8 cellular contexts compared by ENCODE assay signal in genomic region chr9:137087409-137087925, GRCh38. TPM values are rescaled to one million over a fixed set of nuclear protein-coding genes. Genes with fewer than 3 reads are reported as not detected.
DNase-seq lines count a peak whose midpoint lies in the region; ATAC-seq, FAIRE-seq and TF ChIP-seq lines count a peak whose summit lies in the region.

No MANE protein-coding gene starts in this region.

- no peak overlapping the region for H2BK5ac ChIP-seq in H9 (ENCODE audit: insufficient read length, low read length)

- CTCF ChIA-PET in activated CD8-positive, alpha-beta T cell treated with anti-CD3 and anti-CD28 coated beads, Interleukin-2, amount 10 ng/mL, durations not matched to agents 7 days and 5 days (lab: Charles Lee) = interaction anchor here (0.6 to 5.0 kb wide), 9 partner anchors 8 to 153 kb away, joined by 3 to 67 read pairs (median 4); partner anchors contain the start of genes SAPCD2 and UAP1L1

- no peak overlapping the region for H2AK5ac ChIP-seq in H9 (ENCODE audit: insufficient read length, low read length)

- POLR2A ChIA-PET in activated CD8-positive, alpha-beta T cell treated with anti-CD3 and anti-CD28 coated beads, Interleukin-2, amount 10 ng/mL, durations not matched to agents 7 days and 5 days (lab: Charles Lee) = interaction anchor here (0.9 to 3.3 kb wide), 14 partner anchors 9 to 281 kb away, joined by 3 to 49 read pairs (median 7); partner anchors contain the start of genes CYSRT1, RNF208, RNF224 and SAPCD2

- H3K9ac ChIP-seq in H9 (ENCODE audit: extremely low read depth, insufficient read length, low read length) (peak overlapping the region; percentile 29), iPS-18a (ENCODE audit: low read length) (peak overlapping the region; percentile 6), stomach smooth muscle (ENCODE audit: low read length in 2 of 2) (peak overlapping the region; percentile 68 to 75)

- no peak for DNase-seq in AG10803 (ENCODE audit: low read depth)
- no peak for DNase-seq in H9
- peak; percentile 56 for DNase-seq in activated CD8-positive, alpha-beta T cell treated with anti-CD3 and anti-CD28 coated beads, Interleukin-2, amount 10 ng/mL, durations not matched to agents 7 days and 5 days
- no peak for DNase-seq in GM12891 (ENCODE audit: insufficient read length, low spot score)
- no peak for DNase-seq in NCI-H69 (lab: John Stamatoyannopoulos, UW)
- DNase-seq in sciatic nerve (ENCODE audit: low spot score) = no peak

- H3K9me3 ChIP-seq in H9 (ENCODE audit: control insufficient read depth, low read depth, low read length) (no peaks in the 10 kb centered on the region), iPS-18a (ENCODE audit: control insufficient read depth, low read depth, low read length) (no peaks in the 10 kb centered on the region), stomach smooth muscle (ENCODE audit: control insufficient read depth in 2 of 2, low read length in 2 of 2) (no peaks in the 10 kb centered on the region)

- H3K4me3 Mint-ChIP-seq in H9 = peak overlapping the region; percentile 82 to 89
- peak overlapping the region; percentile 90 for H3K4me3 Mint-ChIP-seq in activated CD8-positive, alpha-beta T cell treated with anti-CD3 and anti-CD28 coated beads, Interleukin-2, amount 10 ng/mL, durations not matched to agents 7 days and 5 days

- peak overlapping the region in 2 of 3 experiments; percentile 14 to 77; a peak in 3 of 7 replicates for H3K27ac Mint-ChIP-seq in H9
- H3K27ac Mint-ChIP-seq in activated CD8-positive, alpha-beta T cell treated with anti-CD3 and anti-CD28 coated beads, Interleukin-2, amount 10 ng/mL, durations not matched to agents 7 days and 5 days = peak overlapping the region; percentile 94

- H3K4me1 ChIP-seq in H9 (ENCODE audit: insufficient read depth, low read length) (no peaks in the 10 kb centered on the region), iPS-18a (ENCODE audit: control insufficient read depth, low read depth, low read length) (peaks cover 7% of the 10 kb centered on the region), stomach smooth muscle (ENCODE audit: control insufficient read depth, insufficient read depth, low read length) (peaks cover 19% of the 10 kb centered on the region)

- no peak for ATAC-seq in activated CD8-positive, alpha-beta T cell treated with anti-CD3 and anti-CD28 coated beads, Interleukin-2, amount 10 ng/mL, durations not matched to agents 7 days and 5 days
- ATAC-seq in sciatic nerve = no peak

- H3K23me2 ChIP-seq in H9 (ENCODE audit: insufficient read length, low read depth, low read length, poor library complexity, severe bottlenecking) = peaks cover 12% of the 10 kb centered on the region

- no peak overlapping the region; the same call in 1 of the 2 replicates for H3K14ac ChIP-seq in H9 (ENCODE audit: insufficient read depth, low read length)

- no peak overlapping the region for H4K8ac ChIP-seq in H9 (replicated peaks; ENCODE audit: insufficient read length, low read depth, low read length)

- H2BK20ac ChIP-seq in H9 (ENCODE audit: low read depth, low read length, poor library complexity, severe bottlenecking) = no peak overlapping the region

- peaks cover 2 to 12% (median 4%) of the 10 kb centered on the region in 3 experiments; a peak in 5 of 7 replicates for H3K36me3 Mint-ChIP-seq in H9 (ENCODE audit: insufficient read depth in 1 of 3, low read depth in 3 of 3)
- peaks cover 35% of the 10 kb centered on the region for H3K36me3 Mint-ChIP-seq in activated CD8-positive, alpha-beta T cell treated with anti-CD3 and anti-CD28 coated beads, Interleukin-2, amount 10 ng/mL, durations not matched to agents 7 days and 5 days (ENCODE audit: low read depth)

- intact Hi-C loops in sciatic nerve (cut with DNase I) = no loop called here

- no peak overlapping the region for H4K5ac ChIP-seq in H9 (ENCODE audit: insufficient read length, low read depth, low read length)

- no peak overlapping the region for H3K56ac ChIP-seq in H9 (ENCODE audit: insufficient read length, low read depth, low read length)

- peaks cover 2% of the 10 kb centered on the region for H3K36me3 ChIP-seq in iPS-18a (ENCODE audit: control insufficient read depth, low read depth, low read length)
- H3K36me3 ChIP-seq in stomach smooth muscle (ENCODE audit: control insufficient read depth in 2 of 2, insufficient read depth in 2 of 2, low read length in 2 of 2) = peaks cover 4 to 9% of the 10 kb centered on the region in 2 donors

- no peak overlapping the region for H3K23ac ChIP-seq in H9 (ENCODE audit: insufficient read length, low read depth, low read length)

- H3K4me1 Mint-ChIP-seq in H9 = peaks cover 17 to 21% of the 10 kb centered on the region in 2 experiments
- peaks cover 39% of the 10 kb centered on the region for H3K4me1 Mint-ChIP-seq in activated CD8-positive, alpha-beta T cell treated with anti-CD3 and anti-CD28 coated beads, Interleukin-2, amount 10 ng/mL, durations not matched to agents 7 days and 5 days (ENCODE audit: low read depth)

- no peaks in the 10 kb centered on the region for H3K9me3 Mint-ChIP-seq in H9
- no peaks in the 10 kb centered on the region for H3K9me3 Mint-ChIP-seq in activated CD8-positive, alpha-beta T cell treated with anti-CD3 and anti-CD28 coated beads, Interleukin-2, amount 10 ng/mL, durations not matched to agents 7 days and 5 days (ENCODE audit: insufficient read depth)

- H3K27ac ChIP-seq in H9 (ENCODE audit: insufficient read length, low read depth, low read length) (no peak overlapping the region), iPS-18a (ENCODE audit: low read length) (no peak overlapping the region), stomach smooth muscle (ENCODE audit: low read length) (peak overlapping the region; percentile 82)

- no peak overlapping the region for H4K91ac ChIP-seq in H9 (ENCODE audit: insufficient read length, low read depth, low read length)

- no peak overlapping the region for H3K4ac ChIP-seq in H9 (ENCODE audit: low read depth, low read length)

- H3K4me3 ChIP-seq in AG10803 (ENCODE audit: low read length) (peak overlapping the region; percentile 78), iPS-18a (ENCODE audit: low read length) (peak overlapping the region; percentile 71), stomach smooth muscle (ENCODE audit: low read length in 2 of 2) (peak overlapping the region; percentile 82)

- H3T11ph ChIP-seq in H9 (ENCODE audit: low read length) = no peak overlapping the region

- H4K20me1 ChIP-seq in H9 (ENCODE audit: control insufficient read depth, insufficient read depth, insufficient read length) = no peaks in the 10 kb centered on the region

- no CpG with 5 or more reads among the region's 22 CpGs for WGBS in H9 (ENCODE audit: extremely low coverage, insufficient read length, low lambda C conversion rate)

- no peak overlapping the region for H2AFZ ChIP-seq in H9 (ENCODE audit: low read length)

- H3K18ac ChIP-seq in H9 (ENCODE audit: insufficient read length, low read depth, low read length) = peak overlapping the region; percentile 31

- no peak for TF ChIP-seq POLR2A in GM12891 (IDR thresholded peaks at IDR 0.05; ENCODE audit: low read depth, low read length)

- H2BK12ac ChIP-seq in H9 (ENCODE audit: insufficient read length, low read depth, low read length) = no peak overlapping the region

- no peaks in the 10 kb centered on the region for H3K79me2 ChIP-seq in H9 (ENCODE audit: insufficient read depth, low read length)

- H2BK15ac ChIP-seq in H9 (ENCODE audit: low read depth, low read length) = no peak overlapping the region; the same call in 1 of the 2 replicates

- peaks cover 6% of the 10 kb centered on the region for H3K27me3 Mint-ChIP-seq in H9 (ENCODE audit: low read depth)
- no peaks in the 10 kb centered on the region for H3K27me3 Mint-ChIP-seq in activated CD8-positive, alpha-beta T cell treated with anti-CD3 and anti-CD28 coated beads, Interleukin-2, amount 10 ng/mL, durations not matched to agents 7 days and 5 days (ENCODE audit: low read depth)

- H3K27me3 ChIP-seq in H9 (ENCODE audit: insufficient read depth, low read length) (no peaks in the 10 kb centered on the region), iPS-18a (ENCODE audit: control insufficient read depth, insufficient read depth, low read length) (peaks cover 30% of the 10 kb centered on the region), stomach smooth muscle (ENCODE audit: control insufficient read depth in 1 of 2, insufficient read depth in 2 of 2, low read length in 2 of 2) (no peaks in the 10 kb centered on the region)

- H2BK120ac ChIP-seq in H9 (ENCODE audit: low read depth, low read length, poor library complexity, severe bottlenecking) = no peak overlapping the region

- H3K4me2 ChIP-seq in H9 (ENCODE audit: insufficient read depth, insufficient read length, low read length) = peak overlapping the region; percentile 79

- H3K79me1 ChIP-seq in H9 (ENCODE audit: insufficient read depth, low read depth, low read length, poor library complexity, severe bottlenecking) = no peaks in the 10 kb centered on the region

- TF ChIP-seq CTCF in AG10803 (conservative IDR thresholded peaks at IDR 0.05; ENCODE audit: low read length) (no peak), H9 (conservative IDR thresholded peaks at IDR 0.05) (no peak)

- no peak for FAIRE-seq in GM12891 (lab: Jason Lieb, UNC)

TF ChIP-seq in GM12891, 5 proteins besides CTCF, POLR2A, EP300 and RAD21 (continues in another document):
- TF ChIP-seq PAX5 (IDR thresholded peaks at IDR 0.05; ENCODE audit: insufficient read depth, low read length, severe bottlenecking) (no peak), TAF1 (IDR thresholded peaks at IDR 0.05; ENCODE audit: low read depth, low read length) (no peak), POLR2AphosphoS5 (IDR thresholded peaks at IDR 0.05; ENCODE audit: low read depth, low read length) (no peak)

RNA-seq across cellular contexts. Expression of gene MAN1B1, which starts 0.7 kb away (rescaled TPM):
- total RNA-seq in H9 (2021) (32.7 and 34.9 TPM in 2 replicates), sciatic nerve (48.3 TPM)
- 10 to 100 TPM; 42.2 to 49.2 TPM for total RNA-seq in activated CD8-positive, alpha-beta T cell treated with anti-CD3 and anti-CD28 coated beads, Interleukin-2, amount 10 ng/mL, durations not matched to agents 7 days and 5 days
- polyA plus RNA-seq in GM12891 (2012; ENCODE audit: low read depth, missing spikeins) = 20.4 TPM

RNA-seq across cellular contexts. Expression of gene UAP1L1, which starts 10.2 kb away (rescaled TPM):
- total RNA-seq in H9 (2021) (5.6 and 6.6 TPM in 2 replicates), sciatic nerve (18.3 TPM)
- 10 to 100 TPM; 63.1 to 66.8 TPM for total RNA-seq in activated CD8-positive, alpha-beta T cell treated with anti-CD3 and anti-CD28 coated beads, Interleukin-2, amount 10 ng/mL, durations not matched to agents 7 days and 5 days
- 6.3 TPM for polyA plus RNA-seq in GM12891 (2012; ENCODE audit: low read depth, missing spikeins)

RNA-seq across cellular contexts. Expression of gene SAPCD2, which starts 17.1 kb away (rescaled TPM):
- total RNA-seq in H9 (2021) (29.8 and 30.0 TPM in 2 replicates), sciatic nerve (0.36 TPM)
- 10 to 100 TPM; 56.8 to 57.0 TPM for total RNA-seq in activated CD8-positive, alpha-beta T cell treated with anti-CD3 and anti-CD28 coated beads, Interleukin-2, amount 10 ng/mL, durations not matched to agents 7 days and 5 days
- 1.3 TPM for polyA plus RNA-seq in GM12891 (2012; ENCODE audit: low read depth, missing spikeins)

RNA-seq across cellular contexts. Expression of gene DPP7, which starts 27.1 kb away (rescaled TPM):
- total RNA-seq in H9 (2021) (27.3 and 29.4 TPM in 2 replicates), sciatic nerve (127 TPM)
- total RNA-seq in activated CD8-positive, alpha-beta T cell treated with anti-CD3 and anti-CD28 coated beads, Interleukin-2, amount 10 ng/mL, durations not matched to agents 7 days and 5 days = 100 to 1,000 TPM; 248 TPM
- polyA plus RNA-seq in GM12891 (2012; ENCODE audit: low read depth, missing spikeins) = 118 TPM

RNA-seq across cellular contexts. Expression of gene ENTPD2, which starts 33.6 kb away (rescaled TPM):
- 4.0 and 5.1 TPM in 2 replicates for total RNA-seq in H9 (2021)
- under 1 TPM in 1 of 2 experiments, not detected in 1; 0.34 TPM for total RNA-seq in activated CD8-positive, alpha-beta T cell treated with anti-CD3 and anti-CD28 coated beads, Interleukin-2, amount 10 ng/mL, durations not matched to agents 7 days and 5 days
- polyA plus RNA-seq in GM12891 (2012; ENCODE audit: low read depth, missing spikeins) = 5.7 TPM
- 24.3 TPM for total RNA-seq in sciatic nerve

Comparison
In these comparisons a context has a peak if more than half of its experiments do, and no peak if none do; other contexts are left out.
1. H3K9ac ChIP-seq: peak in every context shown above with its lines; median percentile 72 in stomach smooth muscle; 29 in H9; 6 in iPS-18a.
2. RNA of gene SAPCD2, which starts 17.1 kb away (total RNA-seq): 56.8 to 57.0 TPM in activated CD8-positive, alpha-beta T cell treated with anti-CD3 and anti-CD28 coated beads, Interleukin-2, amount 10 ng/mL, durations not matched to agents 7 days and 5 days and 29.8 to 30.0 TPM in H9; 0.36 TPM in sciatic nerve (single experiment); every median in the first group is over 10 times any median in the second.
3. Peak in every context shown above with its lines, with median percentiles within 50 percentile points of each other: H3K4me3 ChIP-seq.